ENCODE assay signal across 8 cellular contexts in genomic region chr17:7572588-7573323, GRCh38. TPM values are rescaled to one million over a fixed set of nuclear protein-coding genes. Genes with fewer than 3 reads are reported as not detected.
DNase-seq lines count a peak whose midpoint lies in the region; ATAC-seq and TF ChIP-seq lines count a peak whose summit lies in the region.

No MANE protein-coding gene starts in this region.

- H3K4me1 ChIP-seq in ACC112 (ENCODE audit: control insufficient read depth, insufficient read depth, low read length, unreplicated experiment) = peaks cover 42% of the 10 kb centered on the region

- no peak for TF ChIP-seq CTCF in kidney epithelial cell (IDR thresholded peaks at IDR 0.05; ENCODE audit: insufficient read depth, low read length, poor library complexity, severe bottlenecking)

- H2AFZ ChIP-seq in ACC112 (ENCODE audit: low read length, unreplicated experiment) = no peak overlapping the region

- ATAC-seq in GM18873 (IDR thresholded peaks at IDR 0.05; ENCODE audit: low FRiP score, unreplicated experiment) = peak; percentile 83
- ATAC-seq in HG03342 (IDR thresholded peaks at IDR 0.05; ENCODE audit: unreplicated experiment) = peak; percentile 8

- DNase-seq in NCI-H460 (ENCODE audit: extremely low read depth, low read depth) (peak; percentile 99), cerebellar nuclear complex (lab: John Stamatoyannopoulos, UW) (peak; percentile 97 to 99), kidney epithelial cell (ENCODE audit: low read depth) (peak; percentile 95)
- peak; percentile 99 for DNase-seq in activated CD4-positive, alpha-beta T cell treated with anti-CD3 and anti-CD28 coated beads for 24 hours (ENCODE audit: low read depth in 2 of 2)
- DNase-seq in stimulated activated CD4-positive, alpha-beta T cell treated with anti-CD3 and anti-CD28 coated beads, Interleukin-15, amount 100 ng/mL, for 1 hour (ENCODE audit: low read depth in 1 of 2, low spot score in 1 of 2) = peak; percentile 100

- no peaks in the 10 kb centered on the region for H3K27me3 ChIP-seq in ACC112 (ENCODE audit: insufficient read depth, low read length)
- H3K27me3 ChIP-seq in kidney epithelial cell (ENCODE audit: control insufficient read depth, insufficient read depth, low read length) = no peaks in the 10 kb centered on the region

- H3K27ac ChIP-seq in ACC112 (ENCODE audit: low read depth, low read length) = peak overlapping the region; percentile 88

- peaks cover 66% of the 10 kb centered on the region for H3K79me2 ChIP-seq in ACC112 (ENCODE audit: control insufficient read depth, insufficient read depth, low read length, unreplicated experiment)

- H3K4me3 ChIP-seq in ACC112 (ENCODE audit: low read depth, low read length) (peak overlapping the region; percentile 90), kidney epithelial cell (ENCODE audit: low read depth, low read length) (peak overlapping the region; percentile 82)

- H3K36me3 ChIP-seq in ACC112 (ENCODE audit: insufficient read depth, low read length) (peaks cover 50% of the 10 kb centered on the region), kidney epithelial cell (ENCODE audit: control insufficient read depth, insufficient read depth, low read length) (peaks cover 11% of the 10 kb centered on the region)

RNA-seq across cellular contexts. Expression of gene CD68, which starts 6.7 kb away (rescaled TPM):
- total RNA-seq in NCI-H460 (2014; rRNA removed; shearing (Covaris generic)) = 24.5 and 29.4 TPM in 2 replicates
- polyA plus RNA-seq in NCI-H460 (2014; cell fraction: nucleus; rRNA removed) = 5.0 and 12.3 TPM in 2 replicates
- total RNA-seq in kidney epithelial cell = 7.4 and 8.7 TPM in 2 replicates

RNA-seq across cellular contexts. Expression of gene MPDU1, which starts 10.9 kb away (rescaled TPM):
- 107 and 133 TPM in 2 replicates for total RNA-seq in NCI-H460 (2014; rRNA removed; shearing (Covaris generic))
- 255 and 322 TPM in 2 replicates for polyA plus RNA-seq in NCI-H460 (2014; cell fraction: nucleus; rRNA removed)
- total RNA-seq in kidney epithelial cell = 161 and 187 TPM in 2 replicates

RNA-seq across cellular contexts. Expression of gene SENP3, which starts 11.0 kb away (rescaled TPM):
- 92.2 and 102 TPM in 2 replicates for total RNA-seq in NCI-H460 (2014; rRNA removed; shearing (Covaris generic))
- 216 and 314 TPM in 2 replicates for polyA plus RNA-seq in NCI-H460 (2014; cell fraction: nucleus; rRNA removed)
- 107 and 109 TPM in 2 replicates for total RNA-seq in kidney epithelial cell

RNA-seq across cellular contexts. Expression of gene TNFSF13, which starts 14.2 kb away (rescaled TPM):
- total RNA-seq in NCI-H460 (2014; rRNA removed; shearing (Covaris generic)) = 0.63 and 1.4 TPM in 2 replicates
- polyA plus RNA-seq in NCI-H460 (2014; cell fraction: nucleus; rRNA removed) = 0.14 and 6.6 TPM in 2 replicates
- total RNA-seq in kidney epithelial cell = 13.5 and 14.3 TPM in 2 replicates

RNA-seq across cellular contexts. Expression of gene SOX15, which starts 17.1 kb away (rescaled TPM):
- 0.47 TPM in 1 of 2 replicates, not detected in the other for total RNA-seq in NCI-H460 (2014; rRNA removed; shearing (Covaris generic))
- 0.47 and 1.8 TPM in 2 replicates for polyA plus RNA-seq in NCI-H460 (2014; cell fraction: nucleus; rRNA removed)
- total RNA-seq in kidney epithelial cell = 1.8 and 3.4 TPM in 2 replicates

Comparison
In these comparisons a context has a peak if more than half of its experiments do, and no peak if none do; other contexts are left out.
1. Peak in every context shown above with its lines: DNase-seq, ATAC-seq, H3K4me3 ChIP-seq and H3K27ac ChIP-seq.